ENCODE assay signal across 1 cellular context in the genomic region with DNA sequence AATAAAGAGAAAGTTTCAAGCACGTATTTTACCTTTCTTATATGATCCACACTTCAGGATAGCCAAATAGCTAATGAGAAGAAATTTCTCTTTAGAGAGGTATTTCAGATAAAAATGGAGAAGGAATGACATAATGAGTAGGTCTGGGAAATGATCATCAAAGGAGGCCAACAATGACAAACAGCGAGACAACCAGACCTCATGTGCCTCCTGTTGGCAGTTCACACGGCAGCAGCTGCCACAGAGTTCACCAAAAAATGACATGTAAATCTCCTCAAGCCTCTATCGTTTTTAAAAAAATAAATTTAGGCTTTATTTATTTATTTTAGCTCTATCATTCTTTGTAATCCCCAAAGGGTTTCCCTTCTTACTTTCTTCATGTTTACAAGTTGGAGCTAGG.
TF ChIP-seq lines count a peak whose summit lies in the region.

No MANE protein-coding gene starts in this region.

TF ChIP-seq in K562, 482 proteins besides CTCF, POLR2A, EP300 and RAD21:
- TF ChIP-seq, protein P1, sequence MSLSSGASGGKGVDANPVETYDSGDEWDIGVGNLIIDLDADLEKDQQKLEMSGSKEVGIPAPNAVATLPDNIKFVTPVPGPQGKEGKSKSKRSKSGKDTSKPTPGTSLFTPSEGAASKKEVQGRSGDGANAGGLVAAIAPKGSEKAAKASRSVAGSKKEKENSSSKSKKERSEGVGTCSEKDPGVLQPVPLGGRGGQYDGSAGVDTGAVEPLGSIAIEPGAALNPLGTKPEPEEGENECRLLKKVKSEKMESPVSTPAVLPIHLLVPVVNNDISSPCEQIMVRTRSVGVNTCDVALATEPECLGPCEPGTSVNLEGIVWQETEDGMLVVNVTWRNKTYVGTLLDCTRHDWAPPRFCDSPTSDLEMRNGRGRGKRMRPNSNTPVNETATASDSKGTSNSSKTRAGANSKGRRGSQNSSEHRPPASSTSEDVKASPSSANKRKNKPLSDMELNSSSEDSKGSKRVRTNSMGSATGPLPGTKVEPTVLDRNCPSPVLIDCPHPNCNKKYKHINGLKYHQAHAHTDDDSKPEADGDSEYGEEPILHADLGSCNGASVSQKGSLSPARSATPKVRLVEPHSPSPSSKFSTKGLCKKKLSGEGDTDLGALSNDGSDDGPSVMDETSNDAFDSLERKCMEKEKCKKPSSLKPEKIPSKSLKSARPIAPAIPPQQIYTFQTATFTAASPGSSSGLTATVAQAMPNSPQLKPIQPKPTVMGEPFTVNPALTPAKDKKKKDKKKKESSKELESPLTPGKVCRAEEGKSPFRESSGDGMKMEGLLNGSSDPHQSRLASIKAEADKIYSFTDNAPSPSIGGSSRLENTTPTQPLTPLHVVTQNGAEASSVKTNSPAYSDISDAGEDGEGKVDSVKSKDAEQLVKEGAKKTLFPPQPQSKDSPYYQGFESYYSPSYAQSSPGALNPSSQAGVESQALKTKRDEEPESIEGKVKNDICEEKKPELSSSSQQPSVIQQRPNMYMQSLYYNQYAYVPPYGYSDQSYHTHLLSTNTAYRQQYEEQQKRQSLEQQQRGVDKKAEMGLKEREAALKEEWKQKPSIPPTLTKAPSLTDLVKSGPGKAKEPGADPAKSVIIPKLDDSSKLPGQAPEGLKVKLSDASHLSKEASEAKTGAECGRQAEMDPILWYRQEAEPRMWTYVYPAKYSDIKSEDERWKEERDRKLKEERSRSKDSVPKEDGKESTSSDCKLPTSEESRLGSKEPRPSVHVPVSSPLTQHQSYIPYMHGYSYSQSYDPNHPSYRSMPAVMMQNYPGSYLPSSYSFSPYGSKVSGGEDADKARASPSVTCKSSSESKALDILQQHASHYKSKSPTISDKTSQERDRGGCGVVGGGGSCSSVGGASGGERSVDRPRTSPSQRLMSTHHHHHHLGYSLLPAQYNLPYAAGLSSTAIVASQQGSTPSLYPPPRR (CRISPR knock-in tag; IDR thresholded peaks at IDR 0.05; ENCODE audit: borderline replicate concordance): no peak
- TF ChIP-seq MCM7 (IDR thresholded peaks at IDR 0.05): no peak
- TF ChIP-seq DDX20 (tag; IDR thresholded peaks at IDR 0.05; ENCODE audit: low read depth): no peak
- TF ChIP-seq POU5F1 (IDR thresholded peaks at IDR 0.05; ENCODE audit: borderline replicate concordance, low read depth, low read length, partially characterized antibody): no peak
- TF ChIP-seq NFIX (CRISPR knock-in tag; IDR thresholded peaks at IDR 0.05; ENCODE audit: low read depth): no peak
- TF ChIP-seq NEUROD1 (IDR thresholded peaks at IDR 0.05; ENCODE audit: borderline replicate concordance, low read depth, low read length, partially characterized antibody): no peak
- TF ChIP-seq, protein P2, sequence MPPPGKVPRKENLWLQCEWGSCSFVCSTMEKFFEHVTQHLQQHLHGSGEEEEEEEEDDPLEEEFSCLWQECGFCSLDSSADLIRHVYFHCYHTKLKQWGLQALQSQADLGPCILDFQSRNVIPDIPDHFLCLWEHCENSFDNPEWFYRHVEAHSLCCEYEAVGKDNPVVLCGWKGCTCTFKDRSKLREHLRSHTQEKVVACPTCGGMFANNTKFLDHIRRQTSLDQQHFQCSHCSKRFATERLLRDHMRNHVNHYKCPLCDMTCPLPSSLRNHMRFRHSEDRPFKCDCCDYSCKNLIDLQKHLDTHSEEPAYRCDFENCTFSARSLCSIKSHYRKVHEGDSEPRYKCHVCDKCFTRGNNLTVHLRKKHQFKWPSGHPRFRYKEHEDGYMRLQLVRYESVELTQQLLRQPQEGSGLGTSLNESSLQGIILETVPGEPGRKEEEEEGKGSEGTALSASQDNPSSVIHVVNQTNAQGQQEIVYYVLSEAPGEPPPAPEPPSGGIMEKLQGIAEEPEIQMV (tag; conservative IDR thresholded peaks at IDR 0.05; ENCODE audit: low read depth): no peak
- TF ChIP-seq ZKSCAN3 (CRISPR knock-in tag; IDR thresholded peaks at IDR 0.05): no peak
- TF ChIP-seq, protein P3, sequence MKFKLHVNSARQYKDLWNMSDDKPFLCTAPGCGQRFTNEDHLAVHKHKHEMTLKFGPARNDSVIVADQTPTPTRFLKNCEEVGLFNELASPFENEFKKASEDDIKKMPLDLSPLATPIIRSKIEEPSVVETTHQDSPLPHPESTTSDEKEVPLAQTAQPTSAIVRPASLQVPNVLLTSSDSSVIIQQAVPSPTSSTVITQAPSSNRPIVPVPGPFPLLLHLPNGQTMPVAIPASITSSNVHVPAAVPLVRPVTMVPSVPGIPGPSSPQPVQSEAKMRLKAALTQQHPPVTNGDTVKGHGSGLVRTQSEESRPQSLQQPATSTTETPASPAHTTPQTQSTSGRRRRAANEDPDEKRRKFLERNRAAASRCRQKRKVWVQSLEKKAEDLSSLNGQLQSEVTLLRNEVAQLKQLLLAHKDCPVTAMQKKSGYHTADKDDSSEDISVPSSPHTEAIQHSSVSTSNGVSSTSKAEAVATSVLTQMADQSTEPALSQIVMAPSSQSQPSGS (CRISPR knock-in tag; IDR thresholded peaks at IDR 0.05): no peak
- no peak for TF ChIP-seq TGIF2 (CRISPR knock-in tag; IDR thresholded peaks at IDR 0.05)
- TF ChIP-seq EP400 (IDR thresholded peaks at IDR 0.05): no peak
- TF ChIP-seq GATAD2A (IDR thresholded peaks at IDR 0.05): no peak
- TF ChIP-seq ZNF551 (CRISPR knock-in tag; IDR thresholded peaks at IDR 0.05): no peak
- no peak for TF ChIP-seq ZNF79 (CRISPR knock-in tag; IDR thresholded peaks at IDR 0.05; ENCODE audit: low read depth)
- no peak for TF ChIP-seq ZNF408 (CRISPR knock-in tag; IDR thresholded peaks at IDR 0.05; ENCODE audit: low read depth)
- TF ChIP-seq, protein P4, sequence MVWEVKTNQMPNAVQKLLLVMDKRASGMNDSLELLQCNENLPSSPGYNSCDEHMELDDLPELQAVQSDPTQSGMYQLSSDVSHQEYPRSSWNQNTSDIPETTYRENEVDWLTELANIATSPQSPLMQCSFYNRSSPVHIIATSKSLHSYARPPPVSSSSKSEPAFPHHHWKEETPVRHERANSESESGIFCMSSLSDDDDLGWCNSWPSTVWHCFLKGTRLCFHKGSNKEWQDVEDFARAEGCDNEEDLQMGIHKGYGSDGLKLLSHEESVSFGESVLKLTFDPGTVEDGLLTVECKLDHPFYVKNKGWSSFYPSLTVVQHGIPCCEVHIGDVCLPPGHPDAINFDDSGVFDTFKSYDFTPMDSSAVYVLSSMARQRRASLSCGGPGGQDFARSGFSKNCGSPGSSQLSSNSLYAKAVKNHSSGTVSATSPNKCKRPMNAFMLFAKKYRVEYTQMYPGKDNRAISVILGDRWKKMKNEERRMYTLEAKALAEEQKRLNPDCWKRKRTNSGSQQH (CRISPR knock-in tag; IDR thresholded peaks at IDR 0.05): no peak
- TF ChIP-seq CEBPG (CRISPR knock-in tag; IDR thresholded peaks at IDR 0.05): no peak
- no peak for TF ChIP-seq CEBPG (tag; conservative IDR thresholded peaks at IDR 0.05 in 1 of 2, IDR thresholded peaks at IDR 0.05 in 1 of 2)
- no peak for TF ChIP-seq CBX3 (IDR thresholded peaks at IDR 0.05; ENCODE audit: borderline replicate concordance in 1 of 2, low read length in 2 of 2)
- TF ChIP-seq, protein P5, sequence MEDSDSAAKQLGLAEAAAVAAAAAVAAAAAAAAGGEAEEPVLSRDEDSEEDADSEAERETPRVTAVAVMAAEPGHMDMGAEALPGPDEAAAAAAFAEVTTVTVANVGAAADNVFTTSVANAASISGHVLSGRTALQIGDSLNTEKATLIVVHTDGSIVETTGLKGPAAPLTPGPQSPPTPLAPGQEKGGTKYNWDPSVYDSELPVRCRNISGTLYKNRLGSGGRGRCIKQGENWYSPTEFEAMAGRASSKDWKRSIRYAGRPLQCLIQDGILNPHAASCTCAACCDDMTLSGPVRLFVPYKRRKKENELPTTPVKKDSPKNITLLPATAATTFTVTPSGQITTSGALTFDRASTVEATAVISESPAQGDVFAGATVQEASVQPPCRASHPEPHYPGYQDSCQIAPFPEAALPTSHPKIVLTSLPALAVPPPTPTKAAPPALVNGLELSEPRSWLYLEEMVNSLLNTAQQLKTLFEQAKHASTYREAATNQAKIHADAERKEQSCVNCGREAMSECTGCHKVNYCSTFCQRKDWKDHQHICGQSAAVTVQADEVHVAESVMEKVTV (CRISPR knock-in tag; IDR thresholded peaks at IDR 0.05): no peak
- TF ChIP-seq, protein P6, sequence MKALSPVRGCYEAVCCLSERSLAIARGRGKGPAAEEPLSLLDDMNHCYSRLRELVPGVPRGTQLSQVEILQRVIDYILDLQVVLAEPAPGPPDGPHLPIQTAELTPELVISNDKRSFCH (CRISPR knock-in tag; IDR thresholded peaks at IDR 0.05): no peak
- TF ChIP-seq, protein P6 (tag; IDR thresholded peaks at IDR 0.05): no peak
